In the genomic region with DNA sequence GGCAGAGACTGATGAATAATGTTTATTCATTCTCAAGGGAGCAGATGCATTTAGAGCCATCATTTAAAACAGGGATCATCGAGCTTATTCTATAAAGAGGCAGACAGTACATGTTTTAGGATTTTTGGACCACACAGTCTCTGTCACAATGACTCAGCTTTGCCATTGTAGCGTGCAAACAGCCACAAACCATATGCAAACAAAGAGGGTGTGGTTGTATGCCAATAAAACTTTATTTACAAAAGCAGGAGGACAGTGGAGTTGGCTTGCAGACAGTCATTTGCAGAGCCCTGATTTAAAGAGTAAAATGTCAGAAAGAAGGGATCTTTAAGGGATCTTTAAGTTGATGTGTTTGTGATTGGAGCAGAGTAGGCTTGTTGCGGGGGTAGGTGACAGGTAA, we compare ENCODE assay signal across 1 cellular context.
TF ChIP-seq lines count a peak whose summit lies in the region.

No MANE protein-coding gene starts in this region.

TF ChIP-seq in HepG2, 621 proteins besides CTCF, POLR2A, EP300 and RAD21 (continued from another document):
- TF ChIP-seq, protein P1, sequence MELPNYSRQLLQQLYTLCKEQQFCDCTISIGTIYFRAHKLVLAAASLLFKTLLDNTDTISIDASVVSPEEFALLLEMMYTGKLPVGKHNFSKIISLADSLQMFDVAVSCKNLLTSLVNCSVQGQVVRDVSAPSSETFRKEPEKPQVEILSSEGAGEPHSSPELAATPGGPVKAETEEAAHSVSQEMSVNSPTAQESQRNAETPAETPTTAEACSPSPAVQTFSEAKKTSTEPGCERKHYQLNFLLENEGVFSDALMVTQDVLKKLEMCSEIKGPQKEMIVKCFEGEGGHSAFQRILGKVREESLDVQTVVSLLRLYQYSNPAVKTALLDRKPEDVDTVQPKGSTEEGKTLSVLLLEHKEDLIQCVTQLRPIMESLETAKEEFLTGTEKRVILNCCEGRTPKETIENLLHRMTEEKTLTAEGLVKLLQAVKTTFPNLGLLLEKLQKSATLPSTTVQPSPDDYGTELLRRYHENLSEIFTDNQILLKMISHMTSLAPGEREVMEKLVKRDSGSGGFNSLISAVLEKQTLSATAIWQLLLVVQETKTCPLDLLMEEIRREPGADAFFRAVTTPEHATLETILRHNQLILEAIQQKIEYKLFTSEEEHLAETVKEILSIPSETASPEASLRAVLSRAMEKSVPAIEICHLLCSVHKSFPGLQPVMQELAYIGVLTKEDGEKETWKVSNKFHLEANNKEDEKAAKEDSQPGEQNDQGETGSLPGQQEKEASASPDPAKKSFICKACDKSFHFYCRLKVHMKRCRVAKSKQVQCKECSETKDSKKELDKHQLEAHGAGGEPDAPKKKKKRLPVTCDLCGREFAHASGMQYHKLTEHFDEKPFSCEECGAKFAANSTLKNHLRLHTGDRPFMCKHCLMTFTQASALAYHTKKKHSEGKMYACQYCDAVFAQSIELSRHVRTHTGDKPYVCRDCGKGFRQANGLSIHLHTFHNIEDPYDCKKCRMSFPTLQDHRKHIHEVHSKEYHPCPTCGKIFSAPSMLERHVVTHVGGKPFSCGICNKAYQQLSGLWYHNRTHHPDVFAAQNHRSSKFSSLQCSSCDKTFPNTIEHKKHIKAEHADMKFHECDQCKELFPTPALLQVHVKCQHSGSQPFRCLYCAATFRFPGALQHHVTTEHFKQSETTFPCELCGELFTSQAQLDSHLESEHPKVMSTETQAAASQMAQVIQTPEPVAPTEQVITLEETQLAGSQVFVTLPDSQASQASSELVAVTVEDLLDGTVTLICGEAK (IDR thresholded peaks at IDR 0.05), result peak; percentile 62
- TF ChIP-seq, protein P1 (CRISPR knock-in tag; IDR thresholded peaks at IDR 0.05), result peak; percentile 93
